ENCODE assay signal across 8 cellular contexts in the genomic region with DNA sequence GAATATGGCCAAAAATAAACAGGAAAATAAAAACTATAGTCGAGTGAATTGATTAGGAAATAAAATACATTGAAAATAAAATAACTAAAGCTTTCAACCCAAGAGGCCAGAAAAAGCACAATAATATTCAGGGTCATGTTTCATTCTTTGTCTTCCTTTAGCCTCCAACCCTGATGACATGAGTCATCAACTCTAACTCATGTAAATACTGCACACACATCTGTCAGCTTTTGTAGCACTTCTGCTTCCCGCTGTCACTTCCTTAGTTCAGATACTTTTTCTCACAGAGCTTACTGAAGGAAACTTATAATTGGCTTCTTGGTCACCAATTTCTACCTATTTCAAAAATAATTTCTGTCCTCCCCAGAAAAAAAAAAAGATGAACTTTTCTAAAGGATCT.
DNase-seq lines count a peak whose midpoint lies in the region; ATAC-seq, FAIRE-seq and TF ChIP-seq lines count a peak whose summit lies in the region.

No MANE protein-coding gene starts in this region.

- no peak overlapping the region for H3K4me3 Mint-ChIP-seq in nephron progenitor cell
- no peak overlapping the region for H3K4me3 Mint-ChIP-seq in naive thymus-derived CD8-positive, alpha-beta T cell
- no peak overlapping the region for H3K4me3 Mint-ChIP-seq in Caco-2 (ENCODE audit: unreplicated experiment)

- H3K4me1 ChIP-seq in Caco-2 = no peaks in the 10 kb centered on the region

- intact Hi-C loops in Caco-2 (cut with micrococcal nuclease; ENCODE audit: unreplicated experiment) = no loop called here

- TF ChIP-seq CTCF in nephron progenitor cell (IDR thresholded peaks at IDR 0.05) = no peak
- TF ChIP-seq CTCF in Caco-2 (IDR thresholded peaks at IDR 0.05; ENCODE audit: insufficient read depth in 1 of 2, low read depth in 1 of 2, low read length in 1 of 2, severe bottlenecking in 1 of 2, unreplicated experiment in 1 of 2) = no peak

- H3K4me1 Mint-ChIP-seq in nephron progenitor cell = peaks cover 15% of the 10 kb centered on the region
- H3K4me1 Mint-ChIP-seq in naive thymus-derived CD8-positive, alpha-beta T cell = peaks cover 5 to 14% (median 10%) of the 10 kb centered on the region in 4 donors
- H3K4me1 Mint-ChIP-seq in Caco-2 (ENCODE audit: low read depth, unreplicated experiment) = no peaks in the 10 kb centered on the region

- TF ChIP-seq POLR2A in GM12891 (IDR thresholded peaks at IDR 0.05; ENCODE audit: low read depth, low read length) = no peak

- CTCF ChIA-PET in Caco-2 (lab: Charles Lee) = no interaction called here

- no peaks in the 10 kb centered on the region for H3K9me3 Mint-ChIP-seq in nephron progenitor cell
- peaks cover 0 to 7% (median 0%) of the 10 kb centered on the region in 9 donors for H3K9me3 Mint-ChIP-seq in naive thymus-derived CD8-positive, alpha-beta T cell
- no peaks in the 10 kb centered on the region for H3K9me3 Mint-ChIP-seq in Caco-2 (ENCODE audit: unreplicated experiment)

- no peak for ATAC-seq in naive thymus-derived CD8-positive, alpha-beta T cell

- no peaks in the 10 kb centered on the region for H3K36me3 ChIP-seq in Caco-2 (ENCODE audit: control insufficient read depth, insufficient read depth, low read length)

- no peaks in the 10 kb centered on the region for H3K27me3 ChIP-seq in Caco-2 (replicated peaks; ENCODE audit: control insufficient read depth, insufficient read depth, low read length)

- H3K36me3 Mint-ChIP-seq in nephron progenitor cell (ENCODE audit: low read depth) (peaks cover 13% of the 10 kb centered on the region), Caco-2 (ENCODE audit: insufficient read depth, unreplicated experiment) (no peaks in the 10 kb centered on the region)
- peaks cover 0 to 3% (median 3%) of the 10 kb centered on the region in 3 donors for H3K36me3 Mint-ChIP-seq in naive thymus-derived CD8-positive, alpha-beta T cell

- peak; percentile 55 for FAIRE-seq in GM12891 (lab: Jason Lieb, UNC)

- DNase-seq in GM12891 (ENCODE audit: insufficient read length, low spot score) = no peak
- DNase-seq in H4 (ENCODE audit: low spot score) = peak; percentile 67
- peak; percentile 96 for DNase-seq in MV-4-11 (lab: John Stamatoyannopoulos, UW)
- DNase-seq in dermis microvascular lymphatic vessel endothelial cell (ENCODE audit: low read depth in 2 of 2) = peak; percentile 89 to 94
- no peak for DNase-seq in nephron progenitor cell
- DNase-seq in naive thymus-derived CD8-positive, alpha-beta T cell = no peak
- no peak for DNase-seq in central memory CD4-positive, alpha-beta T cell
- no peak for DNase-seq in Caco-2

- no peaks in the 10 kb centered on the region for H3K9me3 ChIP-seq in Caco-2

- no peak overlapping the region for H3K27ac Mint-ChIP-seq in nephron progenitor cell
- H3K27ac Mint-ChIP-seq in naive thymus-derived CD8-positive, alpha-beta T cell = no peak overlapping the region
- no peak overlapping the region for H3K27ac Mint-ChIP-seq in Caco-2 (ENCODE audit: unreplicated experiment)

- H3K27me3 Mint-ChIP-seq in nephron progenitor cell (ENCODE audit: low read depth, poor library complexity) (no peaks in the 10 kb centered on the region), Caco-2 (ENCODE audit: insufficient read depth, unreplicated experiment) (no peaks in the 10 kb centered on the region)
- peaks cover 0 to 11% (median 5%) of the 10 kb centered on the region in 5 donors for H3K27me3 Mint-ChIP-seq in naive thymus-derived CD8-positive, alpha-beta T cell

- no TSS peak for BruUV-seq in Caco-2 (replicated peaks; lab: Mats Ljungman, UMichigan)

- H3K4me3 ChIP-seq in Caco-2 (ENCODE audit: low read depth, low read length) = no peak overlapping the region

- POLR2A ChIA-PET in naive thymus-derived CD8-positive, alpha-beta T cell (lab: Charles Lee) = no interaction called here
- POLR2A ChIA-PET in Caco-2 (lab: Charles Lee) = no interaction called here

TF ChIP-seq in GM12891, 5 proteins besides CTCF, POLR2A, EP300 and RAD21:
- TF ChIP-seq SPI1 (IDR thresholded peaks at IDR 0.05; ENCODE audit: low read depth, low read length) (peak; percentile 87), POLR2AphosphoS5 (IDR thresholded peaks at IDR 0.05; ENCODE audit: low read depth, low read length) (no peak)
TF ChIP-seq in GM12891: peak in this region for 1.

Comparison
In these comparisons a context has a peak if more than half of its experiments do, and no peak if none do; other contexts are left out.
1. DNase-seq: peak in H4 (single experiment), MV-4-11 (single experiment) and dermis microvascular lymphatic vessel endothelial cell (2 of 2); none in GM12891 (single experiment), nephron progenitor cell (single experiment), naive thymus-derived CD8-positive, alpha-beta T cell (0 of 10), central memory CD4-positive, alpha-beta T cell (single experiment) and Caco-2 (0 of 2).